ENCODE assay signal across 23 cellular contexts in the genomic region with DNA sequence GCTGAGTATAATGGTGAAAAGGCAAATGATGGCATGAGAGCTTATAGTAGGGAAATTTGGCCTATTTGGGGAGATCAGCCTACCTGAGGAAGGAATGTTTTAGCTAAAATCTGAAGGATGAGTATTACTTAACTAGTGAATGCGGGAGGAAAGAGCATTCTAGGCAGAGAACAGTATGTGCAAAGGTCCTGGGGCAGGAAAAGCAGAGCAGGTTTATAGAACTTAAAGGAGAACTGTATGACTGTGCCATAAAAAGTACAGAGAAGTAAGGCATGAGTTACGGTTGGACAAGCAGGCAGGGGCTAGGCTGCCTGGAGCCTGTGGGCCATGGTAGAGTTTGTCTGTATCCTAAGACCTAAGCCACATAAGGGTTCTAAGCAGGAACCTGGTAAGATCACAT. TPM values are rescaled to one million over a fixed set of nuclear protein-coding genes. Genes with fewer than 3 reads are reported as not detected.
"Had no signal": no experiment of that assay in that cellular context is flagged by ENCODE, and none has a peak within 500 bp of the region (broad histone marks: within the 10 kb centered on the region; RNA-seq: fewer than 3 reads in every experiment).

No MANE protein-coding gene starts in this region.

- H3K27ac ChIP-seq: coronary artery, esophagus muscularis mucosa, foreskin keratinocyte, gastroesophageal sphincter, heart left ventricle, hepatocyte, left lung, lower lobe of right lung had no signal

- H3K4me2 ChIP-seq: hepatocyte had no signal

- H2AFZ ChIP-seq: hepatocyte had no signal

- H3K27ac Mint-ChIP-seq: effector memory CD8-positive, alpha-beta T cell; endodermal cell; immature natural killer cell; memory B cell had no signal

- DNase-seq: effector CD8-positive, alpha-beta T cell; effector memory CD8-positive, alpha-beta T cell; endodermal cell; foreskin keratinocyte; heart left ventricle; hypothalamus; immature natural killer cell; left cardiac atrium; left lung; left ventricle myocardium superior; lower lobe of right lung; mesendoderm; midbrain had no signal

- H3K4me1 Mint-ChIP-seq: endodermal cell, immature natural killer cell had no signal

- H3K4me3 Mint-ChIP-seq: effector memory CD8-positive, alpha-beta T cell; endodermal cell; immature natural killer cell; memory B cell had no signal

- FAIRE-seq: colon, endometrium, frontal cortex, keratinocyte had no signal

- H3K27me3 ChIP-seq: esophagus muscularis mucosa, foreskin keratinocyte, gastroesophageal sphincter, heart left ventricle, hepatocyte, left lung had no signal

- H3K4me1 ChIP-seq: esophagus muscularis mucosa had no signal

- H3K36me3 Mint-ChIP-seq: memory B cell had no signal

- H3K9me3 Mint-ChIP-seq: effector memory CD8-positive, alpha-beta T cell; endodermal cell; immature natural killer cell; memory B cell had no signal

- H3K79me2 ChIP-seq: hepatocyte had no signal

- H3K4me3 ChIP-seq: coronary artery, esophagus muscularis mucosa, gastroesophageal sphincter, heart left ventricle, hepatocyte, left lung, lower lobe of right lung had no signal

- ATAC-seq: effector memory CD8-positive, alpha-beta T cell; foreskin keratinocyte; gastroesophageal sphincter; heart left ventricle; left cardiac atrium; left lung; left ventricle myocardium superior; lower lobe of right lung had no signal

- H3K9me3 ChIP-seq: esophagus muscularis mucosa, heart left ventricle, left lung, lower lobe of right lung had no signal

- H3K27me3 Mint-ChIP-seq: effector memory CD8-positive, alpha-beta T cell; memory B cell had no signal

RNA-seq across cellular contexts. Expression of a gene that starts 55.6 kb away (rescaled TPM):
- total RNA-seq: epithelial cell of proximal tubule had no signal
